In the genomic region with DNA sequence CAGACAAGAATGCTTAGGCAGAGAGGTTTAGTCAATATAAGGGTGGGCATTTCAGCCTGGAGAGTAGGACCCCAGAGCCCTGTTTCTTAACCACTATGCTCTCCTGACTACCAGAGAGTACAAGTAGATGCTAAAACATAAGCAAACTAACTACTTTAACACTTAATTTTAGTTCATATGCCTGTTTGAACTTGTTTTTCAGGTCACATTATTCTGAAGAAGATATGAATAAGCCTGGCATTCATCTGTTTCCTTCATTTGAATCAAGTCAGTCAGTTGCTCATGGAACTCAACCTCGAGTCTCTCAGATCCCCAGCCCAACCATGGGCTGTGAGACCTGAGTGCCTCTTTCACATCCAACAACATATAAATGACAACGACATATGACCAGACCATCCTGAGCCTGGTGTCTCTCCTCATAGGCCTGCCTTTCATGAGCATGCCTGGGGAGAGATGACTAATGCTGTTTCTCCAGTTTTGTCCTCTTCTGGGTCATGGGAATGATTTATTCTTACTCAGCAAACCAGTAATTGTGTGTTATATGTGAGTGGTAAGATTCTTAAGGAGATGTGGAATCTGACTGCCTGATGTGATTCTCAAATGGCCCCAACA, we compare ENCODE assay signal across 10 cellular contexts.
A peak's percentile ranks its signal among the peaks of the same experiment; 100 is the strongest.
DNase-seq lines count a peak whose midpoint lies in the region; ATAC-seq and TF ChIP-seq lines count a peak whose summit lies in the region.
"Had no signal": no experiment of that assay in that cellular context is flagged by ENCODE, and none has a peak within 500 bp of the region (broad histone marks: within the 10 kb centered on the region; RNA-seq: fewer than 3 reads in every experiment).

No MANE protein-coding gene starts in this region.

- no peak overlapping the region for H3K4me3 ChIP-seq in fibroblast of mammary gland (ENCODE audit: control insufficient read depth, low read depth, low read length)

- CTCF ChIA-PET in activated CD8-positive, alpha-beta T cell treated with anti-CD3 and anti-CD28 coated beads for 36 hours (lab: Charles Lee) = interaction anchor here (0.9 kb wide), 1 partner anchor 173 kb away, joined by 3 read pairs; no protein-coding TSS in a partner anchor
- CTCF ChIA-PET in activated CD8-positive, alpha-beta T cell treated with anti-CD3 and anti-CD28 coated beads, Interleukin-2, amount 10 ng/mL, durations not matched to agents 7 days and 5 days (lab: Charles Lee) = interaction anchor here (1.3 kb wide), 1 partner anchor 514 kb away, joined by 3 read pairs; no protein-coding TSS in a partner anchor

- POLR2A ChIA-PET in activated CD8-positive, alpha-beta T cell treated with anti-CD3 and anti-CD28 coated beads for 36 hours (lab: Charles Lee) = interaction anchor here (2.9 kb wide), 1 partner anchor 251 kb away, joined by 23 read pairs; a partner anchor contains a TSS
- POLR2A ChIA-PET in activated CD8-positive, alpha-beta T cell treated with anti-CD3 and anti-CD28 coated beads, Interleukin-2, amount 10 ng/mL, durations not matched to agents 7 days and 5 days (lab: Charles Lee) = no interaction called here

- intact Hi-C loops in activated CD8-positive, alpha-beta T cell treated with anti-CD3 and anti-CD28 coated beads for 36 hours (cut with micrococcal nuclease) = no loop called here

- H3K4me3 Mint-ChIP-seq in activated CD8-positive, alpha-beta T cell treated with anti-CD3 and anti-CD28 coated beads for 36 hours = no peak overlapping the region
- no peak overlapping the region for H3K4me3 Mint-ChIP-seq in activated CD8-positive, alpha-beta T cell treated with anti-CD3 and anti-CD28 coated beads, Interleukin-2, amount 10 ng/mL, durations not matched to agents 7 days and 5 days
- no peak overlapping the region for H3K4me3 Mint-ChIP-seq in T-helper 17 cell
- H3K4me3 Mint-ChIP-seq: CD14-positive monocyte had no signal

- ATAC-seq in activated CD8-positive, alpha-beta T cell treated with anti-CD3 and anti-CD28 coated beads for 36 hours = no peak
- ATAC-seq in activated CD8-positive, alpha-beta T cell treated with anti-CD3 and anti-CD28 coated beads, Interleukin-2, amount 10 ng/mL, durations not matched to agents 7 days and 5 days = no peak
- ATAC-seq in T-helper 17 cell = no peak
- ATAC-seq in HG02623 (IDR thresholded peaks at IDR 0.05; ENCODE audit: unreplicated experiment) = no peak

- H3K9me3 Mint-ChIP-seq in activated CD8-positive, alpha-beta T cell treated with anti-CD3 and anti-CD28 coated beads for 36 hours = peaks cover 39% of the 10 kb centered on the region
- peaks cover 43% of the 10 kb centered on the region for H3K9me3 Mint-ChIP-seq in activated CD8-positive, alpha-beta T cell treated with anti-CD3 and anti-CD28 coated beads, Interleukin-2, amount 10 ng/mL, durations not matched to agents 7 days and 5 days (ENCODE audit: insufficient read depth)

- peaks cover 63% of the 10 kb centered on the region for H3K36me3 Mint-ChIP-seq in activated CD8-positive, alpha-beta T cell treated with anti-CD3 and anti-CD28 coated beads for 36 hours (ENCODE audit: low read depth)
- peaks cover 77% of the 10 kb centered on the region for H3K36me3 Mint-ChIP-seq in activated CD8-positive, alpha-beta T cell treated with anti-CD3 and anti-CD28 coated beads, Interleukin-2, amount 10 ng/mL, durations not matched to agents 7 days and 5 days (ENCODE audit: low read depth)
- no peaks in the 10 kb centered on the region for H3K36me3 Mint-ChIP-seq in T-helper 17 cell (ENCODE audit: low read depth)

- peak overlapping the region; percentile 95 for H3K27ac Mint-ChIP-seq in activated CD8-positive, alpha-beta T cell treated with anti-CD3 and anti-CD28 coated beads for 36 hours
- no peak overlapping the region for H3K27ac Mint-ChIP-seq in activated CD8-positive, alpha-beta T cell treated with anti-CD3 and anti-CD28 coated beads, Interleukin-2, amount 10 ng/mL, durations not matched to agents 7 days and 5 days
- peak overlapping the region; percentile 96 for H3K27ac Mint-ChIP-seq in T-helper 17 cell

- no peak for DNase-seq in activated CD8-positive, alpha-beta T cell treated with anti-CD3 and anti-CD28 coated beads for 36 hours
- DNase-seq in activated CD8-positive, alpha-beta T cell treated with anti-CD3 and anti-CD28 coated beads, Interleukin-2, amount 10 ng/mL, durations not matched to agents 7 days and 5 days = no peak
- DNase-seq in T-helper 17 cell (no peak), fibroblast of mammary gland (ENCODE audit: low read depth) (peak; percentile 90), stromal cell of bone marrow (ENCODE audit: low read depth) (peak; percentile 77), NCI-H2196 treated with DMSO at 0.1 percent for 48 hours (lab: John Stamatoyannopoulos, UW; ENCODE audit: unreplicated experiment) (no peak), NCI-H2107 treated with DMSO at 0.1 percent for 48 hours (lab: John Stamatoyannopoulos, UW; ENCODE audit: unreplicated experiment) (no peak)
- DNase-seq: glutamatergic neuron had no signal

- H3K27me3 Mint-ChIP-seq in activated CD8-positive, alpha-beta T cell treated with anti-CD3 and anti-CD28 coated beads for 36 hours = no peaks in the 10 kb centered on the region
- no peaks in the 10 kb centered on the region for H3K27me3 Mint-ChIP-seq in activated CD8-positive, alpha-beta T cell treated with anti-CD3 and anti-CD28 coated beads, Interleukin-2, amount 10 ng/mL, durations not matched to agents 7 days and 5 days (ENCODE audit: low read depth)
- H3K27me3 Mint-ChIP-seq in T-helper 17 cell = no peaks in the 10 kb centered on the region

- no peak for TF ChIP-seq CTCF in activated CD8-positive, alpha-beta T cell treated with anti-CD3 and anti-CD28 coated beads for 36 hours (IDR thresholded peaks at IDR 0.05)
- no peak for TF ChIP-seq CTCF in fibroblast of mammary gland (conservative IDR thresholded peaks at IDR 0.05; ENCODE audit: control insufficient read depth, insufficient read depth, low read depth, low read length)

- no peaks in the 10 kb centered on the region for H3K9me3 ChIP-seq in T-helper 17 cell (ENCODE audit: control insufficient read depth, low read length, poor library complexity, severe bottlenecking)

- peaks cover 90% of the 10 kb centered on the region for H3K4me1 Mint-ChIP-seq in activated CD8-positive, alpha-beta T cell treated with anti-CD3 and anti-CD28 coated beads for 36 hours (ENCODE audit: low read depth)
- H3K4me1 Mint-ChIP-seq in activated CD8-positive, alpha-beta T cell treated with anti-CD3 and anti-CD28 coated beads, Interleukin-2, amount 10 ng/mL, durations not matched to agents 7 days and 5 days (ENCODE audit: low read depth) = peaks cover 69% of the 10 kb centered on the region
- H3K4me1 Mint-ChIP-seq in T-helper 17 cell = peaks cover 46% of the 10 kb centered on the region

Comparison
In these comparisons a context has a peak if more than half of its experiments do, and no peak if none do; other contexts are left out.
1. DNase-seq: peak in fibroblast of mammary gland (single experiment) and stromal cell of bone marrow (single experiment); none in activated CD8-positive, alpha-beta T cell treated with anti-CD3 and anti-CD28 coated beads for 36 hours (single experiment), activated CD8-positive, alpha-beta T cell treated with anti-CD3 and anti-CD28 coated beads, Interleukin-2, amount 10 ng/mL, durations not matched to agents 7 days and 5 days (single experiment), T-helper 17 cell (0 of 3), NCI-H2196 treated with DMSO at 0.1 percent for 48 hours (single experiment) and NCI-H2107 treated with DMSO at 0.1 percent for 48 hours (single experiment).